11 cellular contexts compared by ENCODE assay signal in genomic region chr19:41872384-41872774, GRCh38. TPM values are rescaled to one million over a fixed set of nuclear protein-coding genes. Genes with fewer than 3 reads are reported as not detected.
DNase-seq lines count a peak whose midpoint lies in the region; ATAC-seq and TF ChIP-seq lines count a peak whose summit lies in the region.
"Had no signal": no experiment of that assay in that cellular context is flagged by ENCODE, and none has a peak within 500 bp of the region (broad histone marks: within the 10 kb centered on the region; RNA-seq: fewer than 3 reads in every experiment).

No MANE protein-coding gene starts in this region.

- no peak for ATAC-seq in T-cell (replicated peaks in 1 of 4)
- ATAC-seq in HG03520 (IDR thresholded peaks at IDR 0.05; ENCODE audit: unreplicated experiment), result no peak

- no peaks in the 10 kb centered on the region for H3K27me3 Mint-ChIP-seq in T-cell

- peak overlapping the region in 1 of 3 donors; percentile 88 for H3K4me3 Mint-ChIP-seq in T-cell

- H3K27ac Mint-ChIP-seq in T-cell, result peak overlapping the region; percentile 84 to 99

- peaks cover 24% of the 10 kb centered on the region for H3K36me3 Mint-ChIP-seq in T-cell

- H3K9me3 Mint-ChIP-seq in T-cell, result no peaks in the 10 kb centered on the region

- POLR2A ChIA-PET in T-cell (lab: Charles Lee), result interaction anchor here in 1 of 2 donors (0.6 kb wide), 1 partner anchor 8 kb away, joined by 9 read pairs; no protein-coding TSS in a partner anchor

- H3K4me3 ChIP-seq in fibroblast of mammary gland (ENCODE audit: control insufficient read depth, low read depth, low read length), result no peak overlapping the region
- H3K4me3 ChIP-seq: ascending aorta, gastroesophageal sphincter, testis had no signal

- CTCF ChIA-PET in T-cell (lab: Charles Lee), result interaction anchor here (0.8 to 3.4 kb wide), 5 partner anchors 15 to 74 kb away, joined by 3 to 37 read pairs (median 7); no protein-coding TSS in a partner anchor

- DNase-seq in stimulated activated CD4-positive, alpha-beta T cell treated with anti-CD3 and anti-CD28 coated beads, Interleukin-15, amount 100 ng/mL, for 24 hours, result peak; percentile 26
- DNase-seq in stimulated activated CD4-positive, alpha-beta T cell treated with anti-CD3 and anti-CD28 coated beads, Interleukin-2, amount 100 ng/mL, for 48 hours, result no peak
- no peak for DNase-seq in T-cell
- DNase-seq in fibroblast of mammary gland (ENCODE audit: low read depth), result peak; percentile 25
- no peak for DNase-seq in NCI-H748 (lab: John Stamatoyannopoulos, UW; ENCODE audit: unreplicated experiment)
- DNase-seq in GF-D8 (lab: John Stamatoyannopoulos, UW), result no peak
- DNase-seq in ureter (ENCODE audit: low spot score), result no peak

- TF ChIP-seq CTCF in fibroblast of mammary gland (conservative IDR thresholded peaks at IDR 0.05; ENCODE audit: control insufficient read depth, insufficient read depth, low read depth, low read length), result no peak

- H3K4me1 Mint-ChIP-seq in T-cell, result peaks cover 64 to 90% (median 82%) of the 10 kb centered on the region in 3 donors

RNA-seq across cellular contexts. Expression of gene CD79A, which starts 4.7 kb away (rescaled TPM):
- 10 to 100 TPM; 15.9 to 51.1 (median 19.0) TPM for total RNA-seq in T-cell
- total RNA-seq in ureter, result 3.7 TPM
- total RNA-seq: ascending aorta had no signal

RNA-seq across cellular contexts. Expression of gene ARHGEF1, which starts 10.6 kb away (rescaled TPM):
- 1,000 to 10,000 TPM; 1,130 to 1,360 (median 1,288) TPM for total RNA-seq in T-cell
- total RNA-seq in ureter, result 120 TPM

RNA-seq across cellular contexts. Expression of gene RPS19, which starts 12.3 kb away (rescaled TPM):
- total RNA-seq in T-cell (1,000 to 10,000 TPM; 3,043 to 4,286 (median 3,822) TPM), ureter (1,844 TPM)

RNA-seq across cellular contexts. Expression of gene DMRTC2, which starts 27.5 kb away (rescaled TPM):
- not detected for total RNA-seq in T-cell
- not detected for total RNA-seq in ureter
- total RNA-seq: ascending aorta, gastroesophageal sphincter had no signal

RNA-seq across cellular contexts. Expression of gene LYPD4, which starts 27.9 kb away (rescaled TPM):
- total RNA-seq in T-cell (not detected), ureter (not detected)
- total RNA-seq: ascending aorta, gastroesophageal sphincter had no signal

Comparison
In these comparisons a context has a peak if more than half of its experiments do, and no peak if none do; other contexts are left out.
1. DNase-seq: peak in stimulated activated CD4-positive, alpha-beta T cell treated with anti-CD3 and anti-CD28 coated beads, Interleukin-15, amount 100 ng/mL, for 24 hours (single experiment) and fibroblast of mammary gland (single experiment); none in stimulated activated CD4-positive, alpha-beta T cell treated with anti-CD3 and anti-CD28 coated beads, Interleukin-2, amount 100 ng/mL, for 48 hours (0 of 2), T-cell (0 of 34), NCI-H748 (single experiment), GF-D8 (single experiment) and ureter (single experiment).